In the genomic region with DNA sequence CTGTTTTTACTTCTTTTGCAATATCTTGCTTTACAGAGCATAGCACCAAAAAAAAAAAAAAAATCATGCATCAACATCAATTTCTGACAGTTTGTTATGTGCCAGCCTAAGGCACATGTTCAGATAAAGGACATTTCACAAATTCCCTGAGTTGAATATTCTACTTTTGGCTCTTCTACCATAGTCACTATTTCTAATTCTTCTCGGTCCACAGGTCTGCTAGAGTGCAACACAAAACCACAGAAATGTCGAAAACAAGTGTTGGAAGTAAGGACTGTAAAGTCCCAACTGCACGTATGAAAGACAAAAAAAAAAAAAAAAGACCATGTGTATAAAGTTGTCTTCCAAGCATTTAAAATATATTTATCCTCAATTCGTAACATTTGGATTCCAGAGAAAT, we compare ENCODE assay signal across 25 cellular contexts.
DNase-seq lines count a peak whose midpoint lies in the region; TF ChIP-seq lines count a peak whose summit lies in the region.
"Had no signal": no experiment of that assay in that cellular context is flagged by ENCODE, and none has a peak within 500 bp of the region (broad histone marks: within the 10 kb centered on the region; RNA-seq: fewer than 3 reads in every experiment).

No MANE protein-coding gene starts in this region.

- H3K9me3 Mint-ChIP-seq in glutamatergic neuron (ENCODE audit: unreplicated experiment): no peaks in the 10 kb centered on the region
- H3K9me3 Mint-ChIP-seq in activated naive CD8-positive, alpha-beta T cell treated with anti-CD3 and anti-CD28 coated beads for 36 hours: peaks cover under 1% of the 10 kb centered on the region

- H3K9me2 ChIP-seq in MM.1S (replicated peaks; ENCODE audit: insufficient read depth, low read length): no peaks in the 10 kb centered on the region

- no peaks in the 10 kb centered on the region for H3K27me3 Mint-ChIP-seq in glutamatergic neuron (ENCODE audit: unreplicated experiment)
- H3K27me3 Mint-ChIP-seq in activated naive CD8-positive, alpha-beta T cell treated with anti-CD3 and anti-CD28 coated beads for 36 hours: no peaks in the 10 kb centered on the region
- H3K27me3 Mint-ChIP-seq: CD8-positive, alpha-beta memory T cell; IgD-negative memory B cell had no signal

- H3F3A ChIP-seq in MM.1S (ENCODE audit: insufficient read depth, low read length): no peaks in the 10 kb centered on the region

- no peak overlapping the region for H3K27ac ChIP-seq in MM.1S (ENCODE audit: low read length)
- H3K27ac ChIP-seq: C4-2B, PC-9, SJCRH30 had no signal

- H3K36me3 ChIP-seq in MM.1S (replicated peaks; ENCODE audit: insufficient read depth, low read length): no peaks in the 10 kb centered on the region
- H3K36me3 ChIP-seq: SJCRH30 had no signal

- H3K9ac ChIP-seq in MM.1S (ENCODE audit: low read length): no peak overlapping the region

- H3K79me2 ChIP-seq in MM.1S (ENCODE audit: low read length): no peaks in the 10 kb centered on the region

- peaks cover 7% of the 10 kb centered on the region; the same call in 1 of the 2 replicates for H3K4me1 ChIP-seq in MM.1S (ENCODE audit: low read length)

- peaks cover 3% of the 10 kb centered on the region for H3K4me1 Mint-ChIP-seq in glutamatergic neuron (ENCODE audit: low read depth, unreplicated experiment)
- H3K4me1 Mint-ChIP-seq in activated naive CD8-positive, alpha-beta T cell treated with anti-CD3 and anti-CD28 coated beads for 36 hours: no peaks in the 10 kb centered on the region
- H3K4me1 Mint-ChIP-seq: CD8-positive, alpha-beta memory T cell; IgD-negative memory B cell had no signal

- H4K20me1 ChIP-seq in MM.1S (ENCODE audit: insufficient read depth, low read length): no peaks in the 10 kb centered on the region

- H3K27me3 ChIP-seq in MM.1S (replicated peaks; ENCODE audit: insufficient read depth, low read length): no peaks in the 10 kb centered on the region
- H3K27me3 ChIP-seq: SJCRH30 had no signal

- no peaks in the 10 kb centered on the region for H3K9me3 ChIP-seq in MM.1S (replicated peaks; ENCODE audit: insufficient read depth, low read length)
- H3K9me3 ChIP-seq: SJCRH30 had no signal

- DNase-seq in AG10803 (ENCODE audit: low read depth) (peak; percentile 82), MM.1S (peak; percentile 57), choroid plexus epithelial cell (ENCODE audit: low read depth) (peak; percentile 48), iris pigment epithelial cell (ENCODE audit: low read depth) (peak; percentile 27), HT-29 (ENCODE audit: low spot score) (no peak), glutamatergic neuron (no peak), GM10266 (ENCODE audit: extremely low spot score) (no peak)
- DNase-seq in activated naive CD8-positive, alpha-beta T cell treated with anti-CD3 and anti-CD28 coated beads for 36 hours: no peak
- DNase-seq: AML-193; CD8-positive, alpha-beta memory T cell; DMS 273 treated with DMSO at 0.1 percent for 48 hours; DMS79; EL; GDM1; NCI-H1105; NCI-H146; NCI-H1930; NCI-H2107; NCI-H446; NCI-H526; NCI-H82; PC-9; SJCRH30 had no signal

- no peak overlapping the region for H3K27ac Mint-ChIP-seq in glutamatergic neuron (ENCODE audit: unreplicated experiment)
- no peak overlapping the region for H3K27ac Mint-ChIP-seq in activated naive CD8-positive, alpha-beta T cell treated with anti-CD3 and anti-CD28 coated beads for 36 hours
- H3K27ac Mint-ChIP-seq: CD8-positive, alpha-beta memory T cell; IgD-negative memory B cell had no signal

- no peak overlapping the region for H3K4me3 Mint-ChIP-seq in glutamatergic neuron (ENCODE audit: unreplicated experiment)
- no peak overlapping the region for H3K4me3 Mint-ChIP-seq in activated naive CD8-positive, alpha-beta T cell treated with anti-CD3 and anti-CD28 coated beads for 36 hours
- H3K4me3 Mint-ChIP-seq: CD8-positive, alpha-beta memory T cell; IgD-negative memory B cell had no signal

- H3K4me2 ChIP-seq in MM.1S (ENCODE audit: low read depth, low read length): peak overlapping the region; percentile 9; the same call in 1 of the 2 replicates
- H3K4me2 ChIP-seq: PC-9 had no signal

- H3K36me3 Mint-ChIP-seq in glutamatergic neuron (ENCODE audit: unreplicated experiment): no peaks in the 10 kb centered on the region
- no peaks in the 10 kb centered on the region for H3K36me3 Mint-ChIP-seq in activated naive CD8-positive, alpha-beta T cell treated with anti-CD3 and anti-CD28 coated beads for 36 hours
- H3K36me3 Mint-ChIP-seq: CD8-positive, alpha-beta memory T cell; IgD-negative memory B cell had no signal

- no peak for TF ChIP-seq CTCF in AG10803 (conservative IDR thresholded peaks at IDR 0.05; ENCODE audit: low read length)
- no peak for TF ChIP-seq CTCF in MM.1S (IDR thresholded peaks at IDR 0.05; ENCODE audit: low read length)
- no peak for TF ChIP-seq CTCF in choroid plexus epithelial cell (conservative IDR thresholded peaks at IDR 0.05; ENCODE audit: low read depth, low read length)
- TF ChIP-seq CTCF in glutamatergic neuron (IDR thresholded peaks at IDR 0.05; ENCODE audit: partially characterized antibody, unreplicated experiment): no peak
- TF ChIP-seq CTCF in GM10266 (IDR thresholded peaks at IDR 0.05; ENCODE audit: control insufficient read depth, insufficient read depth, low read depth, missing control alignments): no peak

- no peak overlapping the region for H2AFZ ChIP-seq in MM.1S (ENCODE audit: low read length)
- H2AFZ ChIP-seq: PC-9 had no signal

- no peak overlapping the region for H3K4me3 ChIP-seq in AG10803 (ENCODE audit: low read length)
- no peak overlapping the region for H3K4me3 ChIP-seq in MM.1S (ENCODE audit: low read length)
- H3K4me3 ChIP-seq in choroid plexus epithelial cell (ENCODE audit: low read depth, low read length): no peak overlapping the region
- H3K4me3 ChIP-seq: PC-9, SJCRH30 had no signal

Comparison
In these comparisons a context has a peak if more than half of its experiments do, and no peak if none do; other contexts are left out.
1. DNase-seq: peak in AG10803 (single experiment), MM.1S (single experiment), choroid plexus epithelial cell (single experiment) and iris pigment epithelial cell (single experiment); none in HT-29 (single experiment), glutamatergic neuron (single experiment), activated naive CD8-positive, alpha-beta T cell treated with anti-CD3 and anti-CD28 coated beads for 36 hours (single experiment) and GM10266 (single experiment).